ENCODE assay signal across 10 cellular contexts in the genomic region with DNA sequence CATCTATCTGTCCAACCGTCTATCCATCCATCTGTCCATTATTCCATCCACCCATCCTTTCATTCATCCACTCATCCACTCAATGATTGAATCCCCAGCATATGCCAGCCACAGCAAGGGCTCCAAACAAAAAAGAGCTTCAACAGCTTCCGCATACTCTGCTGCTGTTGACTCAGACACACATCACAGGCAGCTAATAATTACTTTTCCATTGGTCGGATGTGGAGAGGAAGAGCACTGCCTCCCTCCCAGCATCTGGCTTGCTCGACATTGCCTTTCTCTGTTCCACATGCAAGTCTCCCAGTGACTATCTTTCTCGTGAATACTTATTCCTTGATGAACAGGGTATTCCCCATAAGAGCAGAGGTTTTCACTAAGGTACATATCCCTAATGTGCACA.
A peak's percentile ranks its signal among the peaks of the same experiment; 100 is the strongest.
DNase-seq lines count a peak whose midpoint lies in the region; ATAC-seq and TF ChIP-seq lines count a peak whose summit lies in the region.
"Had no signal": no experiment of that assay in that cellular context is flagged by ENCODE, and none has a peak within 500 bp of the region (broad histone marks: within the 10 kb centered on the region; RNA-seq: fewer than 3 reads in every experiment).

No MANE protein-coding gene starts in this region.

- no peak overlapping the region for H2BK5ac ChIP-seq in neuronal stem cell (ENCODE audit: low read length)

- no peak overlapping the region for H3K4me2 ChIP-seq in neuronal stem cell (ENCODE audit: insufficient read depth, low read length, poor library complexity, severe bottlenecking)

- peak overlapping the region; percentile 5 to 89 for H3K27ac Mint-ChIP-seq in activated naive CD4-positive, alpha-beta T cell treated with anti-CD3 and anti-CD28 coated beads, Interleukin-2, amount 50 U/mL, for 72 hours

- H3K4me1 ChIP-seq in neuronal stem cell (ENCODE audit: control insufficient read depth in 2 of 2, insufficient read depth in 1 of 2, low read depth in 1 of 2, low read length in 2 of 2), result peaks cover 0 to 2% of the 10 kb centered on the region in 2 donors
- H3K4me1 ChIP-seq in right lobe of liver, result peaks cover 0 to 4% (median 0%) of the 10 kb centered on the region in 4 donors

- no peaks in the 10 kb centered on the region for H3K36me3 ChIP-seq in neuronal stem cell (replicated peaks in 1 of 2; ENCODE audit: control insufficient read depth in 2 of 2, insufficient read depth in 2 of 2, low read length in 2 of 2)
- no peaks in the 10 kb centered on the region for H3K36me3 ChIP-seq in right lobe of liver
- H3K36me3 ChIP-seq: cardiac muscle cell had no signal

- no peaks in the 10 kb centered on the region for H3K27me3 ChIP-seq in neuronal stem cell (ENCODE audit: control insufficient read depth in 3 of 3, insufficient read depth in 3 of 3, low read depth in 1 of 3, low read length in 3 of 3)
- no peaks in the 10 kb centered on the region for H3K27me3 ChIP-seq in right lobe of liver
- H3K27me3 ChIP-seq: cardiac muscle cell had no signal

- no CpG with 5 or more reads among the region's 5 CpGs for WGBS in neuronal stem cell (ENCODE audit: extremely low coverage in 2 of 2, insufficient read length in 2 of 2, insufficient replicate concordance in 1 of 2), 2 donors
- 65% methylated on average over 5 of the region's 5 CpGs for WGBS in right lobe of liver (ENCODE audit: insufficient coverage, low coverage, low lambda C conversion rate, missing lambda C conversion rate)

- H3K36me3 Mint-ChIP-seq in activated naive CD4-positive, alpha-beta T cell treated with anti-CD3 and anti-CD28 coated beads, Interleukin-2, amount 50 U/mL, for 72 hours, result peaks cover 0 to 4% of the 10 kb centered on the region in 2 donors

- H3K9me3 ChIP-seq in neuronal stem cell (replicated peaks in 1 of 2; ENCODE audit: control insufficient read depth in 2 of 2, insufficient read depth in 1 of 2, low read depth in 1 of 2, low read length in 2 of 2) (no peaks in the 10 kb centered on the region), right lobe of liver (no peaks in the 10 kb centered on the region)

- no peaks in the 10 kb centered on the region for H3K79me1 ChIP-seq in neuronal stem cell (ENCODE audit: low read depth, low read length)

- H3K18ac ChIP-seq in neuronal stem cell (ENCODE audit: low read length), result no peak overlapping the region

- TF ChIP-seq CTCF in right lobe of liver (IDR thresholded peaks at IDR 0.05), result no peak

- no peak overlapping the region for H4K91ac ChIP-seq in neuronal stem cell (ENCODE audit: low read depth, low read length, poor library complexity)

- no peak overlapping the region for H3K9ac ChIP-seq in neuronal stem cell (ENCODE audit: low read depth, low read length, poor library complexity)

- no peak overlapping the region for H3K4ac ChIP-seq in neuronal stem cell (ENCODE audit: low read length)

- intact Hi-C loops in right lobe of liver (cut with DNase I), result no loop called here

- no peak for TF ChIP-seq POLR2A in right lobe of liver (IDR thresholded peaks at IDR 0.05)

- no peak overlapping the region for H2AFZ ChIP-seq in neuronal stem cell (ENCODE audit: low read length)

- H3K23ac ChIP-seq in neuronal stem cell (ENCODE audit: low read depth, low read length, poor library complexity), result no peak overlapping the region

- in situ Hi-C loops in Caki2 (cut with HindIII; ENCODE audit: low pct_unique_long_range_greater_than_20kb, low sequenced_read_pairs), result no loop called here

- H3K14ac ChIP-seq in neuronal stem cell (ENCODE audit: low read length), result no peak overlapping the region

- H2AK5ac ChIP-seq in neuronal stem cell (ENCODE audit: low read depth, low read length), result no peak overlapping the region

- H3K9me3 Mint-ChIP-seq in activated naive CD4-positive, alpha-beta T cell treated with anti-CD3 and anti-CD28 coated beads, Interleukin-2, amount 50 U/mL, for 72 hours, result no peaks in the 10 kb centered on the region

- DNase-seq in Caki2 (ENCODE audit: low read depth) (peak; percentile 69), NCI-H1092 (lab: John Stamatoyannopoulos, UW) (peak; percentile 57), lung microvascular endothelial cell (ENCODE audit: low read depth in 2 of 2) (peak; percentile 59 to 86), neuronal stem cell (ENCODE audit: low spot score) (no peak), GOT3 (lab: John Stamatoyannopoulos, UW) (no peak), right lobe of liver (no peak)
- DNase-seq in activated naive CD4-positive, alpha-beta T cell treated with anti-CD3 and anti-CD28 coated beads, Interleukin-2, amount 50 U/mL, for 72 hours (ENCODE audit: low spot score in 2 of 2), result no peak
- DNase-seq: MM.1S had no signal

- H4K8ac ChIP-seq in neuronal stem cell (ENCODE audit: low read depth, low read length), result no peak overlapping the region

- ATAC-seq in activated naive CD4-positive, alpha-beta T cell treated with anti-CD3 and anti-CD28 coated beads, Interleukin-2, amount 50 U/mL, for 72 hours, result no peak
- ATAC-seq in HG03442 (IDR thresholded peaks at IDR 0.05; ENCODE audit: unreplicated experiment) (no peak), right lobe of liver (no peak)

- H2BK15ac ChIP-seq in neuronal stem cell (ENCODE audit: low read length), result no peak overlapping the region

- no peak overlapping the region for H2BK120ac ChIP-seq in neuronal stem cell (ENCODE audit: low read depth, low read length)

- H3K27ac ChIP-seq in neuronal stem cell (replicated peaks; ENCODE audit: low read length) (no peak overlapping the region), right lobe of liver (no peak overlapping the region)
- H3K27ac ChIP-seq: cardiac muscle cell had no signal

- H3K4me3 ChIP-seq in neuronal stem cell (ENCODE audit: low read length in 2 of 2) (no peak overlapping the region), right lobe of liver (no peak overlapping the region)
- H3K4me3 ChIP-seq: cardiac muscle cell had no signal

- no peak overlapping the region for H2BK12ac ChIP-seq in neuronal stem cell (ENCODE audit: low read length)

Comparison
In these comparisons a context has a peak if more than half of its experiments do, and no peak if none do; other contexts are left out.
1. DNase-seq: peak in Caki2 (single experiment), NCI-H1092 (single experiment) and lung microvascular endothelial cell (2 of 2); none in activated naive CD4-positive, alpha-beta T cell treated with anti-CD3 and anti-CD28 coated beads, Interleukin-2, amount 50 U/mL, for 72 hours (0 of 2), neuronal stem cell (single experiment), GOT3 (single experiment) and right lobe of liver (0 of 3).